24 cellular contexts compared by ENCODE assay signal in the genomic region with DNA sequence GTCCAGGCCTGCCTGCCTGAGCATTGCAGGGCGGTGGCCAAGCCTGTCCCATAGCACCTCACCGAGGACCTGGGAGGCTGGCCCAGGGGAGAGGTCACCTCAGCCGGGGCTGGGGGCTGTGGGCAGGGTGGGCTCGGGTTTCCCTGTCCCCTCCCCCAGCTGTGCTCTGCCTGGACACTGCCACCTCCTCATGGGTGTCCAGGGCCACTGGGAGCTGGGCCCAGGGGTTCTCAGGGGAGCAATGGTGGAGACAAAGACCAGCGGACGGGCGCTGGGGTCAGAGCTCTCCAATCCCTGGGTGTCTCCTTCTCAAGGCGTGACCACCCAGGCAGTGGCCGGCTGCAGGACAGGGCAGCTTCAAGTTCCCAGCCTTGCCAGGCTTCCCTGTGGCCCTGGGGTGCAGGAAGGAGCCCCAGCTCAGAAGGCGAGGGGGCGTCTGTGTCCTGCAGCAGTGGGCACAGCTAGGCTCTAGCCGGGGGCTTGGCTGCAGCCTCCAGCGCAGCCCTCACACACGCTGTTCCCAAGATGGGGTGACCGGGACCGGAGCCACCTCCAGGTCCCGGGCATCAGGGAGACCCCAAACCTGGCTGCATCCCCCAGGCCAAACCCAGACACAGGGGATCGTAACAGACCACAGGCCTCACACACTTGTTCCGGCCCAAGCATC. TPM values are rescaled to one million over a fixed set of nuclear protein-coding genes. Genes with fewer than 3 reads are reported as not detected.
DNase-seq lines count a peak whose midpoint lies in the region; ATAC-seq and TF ChIP-seq lines count a peak whose summit lies in the region.
"Had no signal": no experiment of that assay in that cellular context is flagged by ENCODE, and none has a peak within 500 bp of the region (broad histone marks: within the 10 kb centered on the region; RNA-seq: fewer than 3 reads in every experiment).

No MANE protein-coding gene starts in this region.

- WGBS in ovary, 3 donors: 87 to 91% (median 90%) methylated on average over 16 to 19 of the region's 19 CpGs

- CTCF ChIA-PET in RWPE1 (lab: Yijun Ruan, JAX): interaction anchor here (0.6 kb wide), 1 partner anchor 399 kb away, joined by 3 read pairs; no protein-coding TSS in a partner anchor

- H3K27ac ChIP-seq in RWPE1 (peak overlapping the region; percentile 61), ovary (no peak overlapping the region)
- H3K27ac ChIP-seq: C4-2B, HL-60 had no signal

- TF ChIP-seq POLR2A in ovary (IDR thresholded peaks at IDR 0.05): no peak

- no peaks in the 10 kb centered on the region for H3K27me3 ChIP-seq in ovary

- H3K9me3 ChIP-seq in ovary: no peaks in the 10 kb centered on the region
- H3K9me3 ChIP-seq: Caco-2, HAP-1 had no signal

- no peaks in the 10 kb centered on the region for H3K36me3 ChIP-seq in ovary
- H3K36me3 ChIP-seq: HAP-1 had no signal

- POLR2A ChIA-PET in RWPE1 (lab: Yijun Ruan, JAX; ENCODE audit: low non-redundant PET): interaction anchor here (1.2 kb wide), 1 partner anchor 34 kb away, joined by 3 read pairs; no protein-coding TSS in a partner anchor

- ATAC-seq in left ventricle myocardium superior (no peak), esophagus mucosa (peak; percentile 49)
- ATAC-seq: CD8-positive, alpha-beta T cell; GM23338; PC-3 had no signal

- no peak for TF ChIP-seq CTCF in RWPE1 (conservative IDR thresholded peaks at IDR 0.05; ENCODE audit: low read depth)
- no peak for TF ChIP-seq CTCF in ovary (IDR thresholded peaks at IDR 0.05)

- intact Hi-C loops in left ventricle myocardium superior (cut with micrococcal nuclease) (no loop called here), cardiac septum (cut with DNase I) (no loop called here), head of caudate nucleus (cut with DNase I) (no loop called here), ovary (cut with DNase I) (no loop called here)

- no peak for TF ChIP-seq EP300 in ovary (IDR thresholded peaks at IDR 0.05)

- H3K4me3 ChIP-seq in ovary: no peak overlapping the region
- H3K4me3 ChIP-seq: GM23338, HAP-1 had no signal

- H3K4me1 ChIP-seq in ovary (ENCODE audit: insufficient read depth): peaks cover 1% of the 10 kb centered on the region
- H3K4me1 ChIP-seq: Caco-2, HAP-1 had no signal

- peak; percentile 28 for DNase-seq in left ventricle myocardium superior
- no peak for DNase-seq in cardiac septum (ENCODE audit: low spot score)
- no peak for DNase-seq in RWPE1 (ENCODE audit: low spot score)
- DNase-seq in head of caudate nucleus: no peak
- no peak for DNase-seq in ovary
- DNase-seq in SK-N-DZ (ENCODE audit: low spot score): no peak
- DNase-seq: Caco-2, Kasumi-1, MV-4-11, NCI-H1105, NCI-H146, NCI-H1930, NCI-H446, NCI-H524 treated with DMSO at 0.1 percent for 48 hours, NCI-H774, PC-3, SHP77 had no signal

RNA-seq across cellular contexts. Expression of a gene that starts 29.0 kb away (rescaled TPM):
- total RNA-seq in left ventricle myocardium superior (0.05 TPM), cardiac septum (0.30 TPM), esophagus mucosa (5.2 TPM), ovary (1 to 10 TPM in 1 of 7 donors, under 1 TPM in 6; 0.13 to 7.5 (median 0.47) TPM)
- under 1 TPM; 0.03 to 0.04 TPM for polyA plus RNA-seq in ovary
- 0.65 and 1.1 TPM in 2 replicates for polyA plus RNA-seq in SK-N-DZ (2014; cell fraction: cytosol; rRNA removed)
- 1.3 and 3.5 TPM in 2 replicates for polyA plus RNA-seq in SK-N-DZ (2014; cell fraction: nucleus; rRNA removed)
- total RNA-seq: CD8-positive, alpha-beta T cell had no signal
- polyA plus RNA-seq: AG04450 had no signal

RNA-seq across cellular contexts. Expression of a gene that starts 31.5 kb away (rescaled TPM):
- total RNA-seq in left ventricle myocardium superior: 12.5 TPM
- 14.3 TPM for total RNA-seq in cardiac septum
- total RNA-seq in esophagus mucosa: 13.9 TPM
- 10 to 100 TPM; 10.3 to 16.7 (median 15.8) TPM for total RNA-seq in ovary
- polyA plus RNA-seq in ovary: 10 to 100 TPM in 1 of 2 donors, 1 to 10 TPM in 1; 5.3 to 18.0 TPM
- 25.0 and 25.1 TPM in 2 replicates for polyA plus RNA-seq in SK-N-DZ (2014; cell fraction: cytosol; rRNA removed)
- 63.2 and 86.0 TPM in 2 replicates for polyA plus RNA-seq in SK-N-DZ (2014; cell fraction: nucleus; rRNA removed)

RNA-seq across cellular contexts. Expression of a gene that starts 56.5 kb away (rescaled TPM):
- total RNA-seq in left ventricle myocardium superior: 48.6 TPM
- total RNA-seq in cardiac septum: 44.3 TPM
- 40.3 TPM for total RNA-seq in esophagus mucosa
- total RNA-seq in ovary: 10 to 100 TPM; 25.3 to 51.1 (median 44.2) TPM
- 10 to 100 TPM; 40.1 to 71.5 TPM for polyA plus RNA-seq in ovary
- polyA plus RNA-seq in SK-N-DZ (2014; cell fraction: cytosol; rRNA removed): 4.2 and 4.4 TPM in 2 replicates
- polyA plus RNA-seq in SK-N-DZ (2014; cell fraction: nucleus; rRNA removed): 3.7 and 5.0 TPM in 2 replicates
